In genomic region chr18:47470941-47471340, GRCh38 we compare ENCODE assay signal across 10 cellular contexts.
"Had no signal": no experiment of that assay in that cellular context is flagged by ENCODE, and none has a peak within 500 bp of the region (broad histone marks: within the 10 kb centered on the region; RNA-seq: fewer than 3 reads in every experiment).

No MANE protein-coding gene starts in this region.

- H3K4me1 ChIP-seq: HAP-1 had no signal

- H3K9me3 ChIP-seq: HAP-1 had no signal

- H2AFZ ChIP-seq: GM23248 had no signal

- H3K36me3 ChIP-seq: HAP-1 had no signal

- DNase-seq: GM23248, GOT3, H7, HFFc6, IMR-90, KG1 had no signal

- H3K9ac ChIP-seq: GM23248 had no signal

- ATAC-seq: HCT116, K562 had no signal

- H3K27ac ChIP-seq: GM23248, HL-60 had no signal

- H3K4me3 ChIP-seq: GM23248, HAP-1, K562 had no signal
